ENCODE assay signal across 8 cellular contexts in the genomic region with DNA sequence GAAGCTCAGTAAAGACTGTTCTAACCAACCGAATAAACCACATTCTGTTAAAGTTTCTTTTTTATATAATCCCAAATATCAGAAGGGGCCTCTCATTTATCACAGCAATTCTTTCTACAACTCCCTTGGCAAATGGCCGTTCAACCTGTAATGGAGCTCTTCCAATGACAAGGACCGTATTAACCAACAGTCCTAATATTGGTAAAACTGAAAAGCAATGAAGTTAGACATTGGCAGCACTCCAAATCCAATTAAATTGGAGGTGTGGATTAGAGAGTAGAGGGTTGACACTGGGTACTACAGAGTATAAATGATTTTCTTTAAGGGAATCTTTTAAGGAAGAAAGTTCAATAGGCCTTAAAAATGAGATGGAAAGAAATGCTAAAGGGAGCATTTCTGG. TPM values are rescaled to one million over a fixed set of nuclear protein-coding genes. Genes with fewer than 3 reads are reported as not detected.
A peak's percentile ranks its signal among the peaks of the same experiment; 100 is the strongest.
DNase-seq lines count a peak whose midpoint lies in the region; TF ChIP-seq lines count a peak whose summit lies in the region.

No MANE protein-coding gene starts in this region.

- intact Hi-C loops in thyroid gland (cut with DNase I), result no loop called here

- peak overlapping the region; percentile 87 for H3K9ac ChIP-seq in SK-N-MC (ENCODE audit: insufficient read length)
- peak overlapping the region; percentile 89 for H3K9ac ChIP-seq in iPS-20b (ENCODE audit: low read depth, low read length)

- peaks cover 7% of the 10 kb centered on the region for H3K27me3 Mint-ChIP-seq in T-helper 2 cell treated with Interferon-gamma antibody and Interleukin-4, amounts not matched to agents 5 μg/mL and 100 μg/mL, for 36 hours (ENCODE audit: low read depth)
- no peaks in the 10 kb centered on the region for H3K27me3 Mint-ChIP-seq in activated naive CD8-positive, alpha-beta T cell treated with anti-CD3 and anti-CD28 coated beads for 36 hours

- no peak for TF ChIP-seq POLR2A in thyroid gland (IDR thresholded peaks at IDR 0.05)

- no peaks in the 10 kb centered on the region for H3K9me3 Mint-ChIP-seq in T-helper 2 cell treated with Interferon-gamma antibody and Interleukin-4, amounts not matched to agents 5 μg/mL and 100 μg/mL, for 36 hours
- H3K9me3 Mint-ChIP-seq in activated naive CD8-positive, alpha-beta T cell treated with anti-CD3 and anti-CD28 coated beads for 36 hours, result no peaks in the 10 kb centered on the region

- H3K4me3 ChIP-seq in SK-N-MC (peak overlapping the region; percentile 84), iPS-20b (ENCODE audit: low read length) (peak overlapping the region; percentile 95), thyroid gland (replicated peaks in 1 of 3) (peak overlapping the region; percentile 90 to 94 (median 92))

- TF ChIP-seq CTCF in thyroid gland (IDR thresholded peaks at IDR 0.05), result no peak

- H3K4me1 ChIP-seq in iPS-20b (ENCODE audit: insufficient read depth, low read length) (peaks cover 12% of the 10 kb centered on the region), thyroid gland (peaks cover 26 to 27% of the 10 kb centered on the region in 2 donors)

- DNase-seq in T-helper 2 cell treated with Interferon-gamma antibody and Interleukin-4, amounts not matched to agents 5 μg/mL and 100 μg/mL, for 36 hours (ENCODE audit: low spot score), result no peak
- DNase-seq in T-helper 2 cell (no peak), SK-N-MC (ENCODE audit: low read depth, low spot score) (no peak), thyroid gland (no peak), T-helper 9 cell (no peak)
- no peak for DNase-seq in activated naive CD8-positive, alpha-beta T cell treated with anti-CD3 and anti-CD28 coated beads for 36 hours
- DNase-seq in activated CD4-positive, alpha-beta T cell treated with anti-CD3 and anti-CD28 coated beads, Interleukin-2, amount 50 U/mL, for 4 hours, result no peak

- H3K27ac ChIP-seq in SK-N-MC, result peak overlapping the region; percentile 12
- no peak overlapping the region for H3K27ac ChIP-seq in iPS-20b (ENCODE audit: low read length)
- H3K27ac ChIP-seq in thyroid gland, result peak overlapping the region in 2 of 3 donors; percentile 88 to 96

- H3K36me3 Mint-ChIP-seq in T-helper 2 cell treated with Interferon-gamma antibody and Interleukin-4, amounts not matched to agents 5 μg/mL and 100 μg/mL, for 36 hours (ENCODE audit: low read depth), result peaks cover 17% of the 10 kb centered on the region
- peaks cover 8% of the 10 kb centered on the region for H3K36me3 Mint-ChIP-seq in activated naive CD8-positive, alpha-beta T cell treated with anti-CD3 and anti-CD28 coated beads for 36 hours

- 33 to 34% methylated on average over 3 of the region's 3 CpGs for WGBS in thyroid gland, 2 donors

- H3K27me3 ChIP-seq in iPS-20b (ENCODE audit: insufficient read depth, low read length) (no peaks in the 10 kb centered on the region), thyroid gland (no peaks in the 10 kb centered on the region)

- H3K4me3 Mint-ChIP-seq in T-helper 2 cell treated with Interferon-gamma antibody and Interleukin-4, amounts not matched to agents 5 μg/mL and 100 μg/mL, for 36 hours, result no peak overlapping the region
- H3K4me3 Mint-ChIP-seq in activated naive CD8-positive, alpha-beta T cell treated with anti-CD3 and anti-CD28 coated beads for 36 hours, result no peak overlapping the region

- H3K9me3 ChIP-seq in SK-N-MC (ENCODE audit: low read depth, low read length), result no peaks in the 10 kb centered on the region
- H3K9me3 ChIP-seq in iPS-20b (ENCODE audit: insufficient read depth, low read depth, low read length), result no peaks in the 10 kb centered on the region
- H3K9me3 ChIP-seq in thyroid gland, result no peaks in the 10 kb centered on the region

- H3K4me1 Mint-ChIP-seq in T-helper 2 cell treated with Interferon-gamma antibody and Interleukin-4, amounts not matched to agents 5 μg/mL and 100 μg/mL, for 36 hours (ENCODE audit: low read depth), result peaks cover 18% of the 10 kb centered on the region
- peaks cover 23% of the 10 kb centered on the region for H3K4me1 Mint-ChIP-seq in activated naive CD8-positive, alpha-beta T cell treated with anti-CD3 and anti-CD28 coated beads for 36 hours

- peak overlapping the region; percentile 52 for H3K27ac Mint-ChIP-seq in T-helper 2 cell treated with Interferon-gamma antibody and Interleukin-4, amounts not matched to agents 5 μg/mL and 100 μg/mL, for 36 hours
- no peak overlapping the region for H3K27ac Mint-ChIP-seq in activated naive CD8-positive, alpha-beta T cell treated with anti-CD3 and anti-CD28 coated beads for 36 hours

- H3K36me3 ChIP-seq in SK-N-MC (ENCODE audit: insufficient read depth, low read length) (peaks cover 11% of the 10 kb centered on the region), iPS-20b (ENCODE audit: insufficient read depth, low read depth, low read length) (peaks cover 13% of the 10 kb centered on the region), thyroid gland (peaks cover 1 to 5% of the 10 kb centered on the region in 2 donors)

RNA-seq across cellular contexts. Expression of gene TMED7, which starts 0.8 kb away (rescaled TPM):
- total RNA-seq in thyroid gland, result 100 to 1,000 TPM; 137 to 198 (median 168) TPM
- total RNA-seq in activated naive CD8-positive, alpha-beta T cell treated with anti-CD3 and anti-CD28 coated beads for 36 hours, result 10 to 100 TPM; 41.5 to 41.6 TPM

RNA-seq across cellular contexts. Expression of gene TICAM2, which starts 22.7 kb away (rescaled TPM):
- total RNA-seq in thyroid gland, result 1 to 10 TPM; 1.1 to 2.0 (median 1.5) TPM
- total RNA-seq in activated naive CD8-positive, alpha-beta T cell treated with anti-CD3 and anti-CD28 coated beads for 36 hours, result 1 to 10 TPM in 1 of 2 experiments, under 1 TPM in 1; 0.82 to 1.1 TPM
